Comparison of ENCODE assay signal across 18 cellular contexts in genomic region chr18:77397617-77398016, GRCh38.
A peak's percentile ranks its signal among the peaks of the same experiment; 100 is the strongest.
DNase-seq lines count a peak whose midpoint lies in the region; ATAC-seq, FAIRE-seq and TF ChIP-seq lines count a peak whose summit lies in the region.
"Had no signal": no experiment of that assay in that cellular context is flagged by ENCODE, and none has a peak within 500 bp of the region (broad histone marks: within the 10 kb centered on the region; RNA-seq: fewer than 3 reads in every experiment).

No MANE protein-coding gene starts in this region.

- intact Hi-C loops in body of pancreas (cut with DNase I): no loop called here
- intact Hi-C loops in left colon (cut with DNase I, micrococcal nuclease): no loop called here

- FAIRE-seq in GM12892 (lab: Jason Lieb, UNC): no peak
- FAIRE-seq: GM12878 had no signal

- no peak overlapping the region for H3K4me3 Mint-ChIP-seq in nephron
- H3K4me3 Mint-ChIP-seq: B cell; CD8-positive, alpha-beta T cell had no signal

- H3K36me3 Mint-ChIP-seq in nephron (ENCODE audit: low read depth): no peaks in the 10 kb centered on the region
- H3K36me3 Mint-ChIP-seq: CD8-positive, alpha-beta T cell had no signal

- no peaks in the 10 kb centered on the region for H3K9me3 Mint-ChIP-seq in nephron
- H3K9me3 Mint-ChIP-seq: CD8-positive, alpha-beta T cell had no signal

- DNase-seq in body of pancreas: no peak
- no peak for DNase-seq in left colon
- DNase-seq in GM12892 (ENCODE audit: insufficient read length): no peak
- DNase-seq in NCI-H2029 (lab: John Stamatoyannopoulos, UW): no peak
- no peak for DNase-seq in epidermal melanocyte (ENCODE audit: insufficient read length, low spot score)
- DNase-seq: 8988T; CD8-positive, alpha-beta T cell; DMS 273 treated with DMSO at 0.1 percent for 48 hours; DMS53; DND-41; EL; GM23248 had no signal

- no peaks in the 10 kb centered on the region for H3K27me3 Mint-ChIP-seq in nephron (ENCODE audit: low read depth)

- H3K27me3 ChIP-seq in body of pancreas: no peaks in the 10 kb centered on the region
- H3K27me3 ChIP-seq: BLaER1 treated with 17β-estradiol and CSF1 and Interleukin-3, amounts not matched to agents 10 nM and 100 nM had no signal

- no peaks in the 10 kb centered on the region for H3K36me3 ChIP-seq in body of pancreas (replicated peaks in 1 of 2; ENCODE audit: insufficient read depth in 1 of 2, low read depth in 2 of 2)
- H3K36me3 ChIP-seq: BLaER1 treated with 17β-estradiol and CSF1 and Interleukin-3, amounts not matched to agents 10 nM and 100 nM; HAP-1 had no signal

- 43 to 48% methylated on average over 4 of the region's 4 CpGs for WGBS in body of pancreas, 2 donors

- peaks cover 17% of the 10 kb centered on the region for H3K4me1 Mint-ChIP-seq in nephron
- H3K4me1 Mint-ChIP-seq: B cell had no signal

- ATAC-seq in body of pancreas: peak; percentile 50
- ATAC-seq in left colon: peak; percentile 89
- ATAC-seq in GM18909 (IDR thresholded peaks at IDR 0.05; ENCODE audit: poor library complexity, unreplicated experiment): no peak
- ATAC-seq: CD8-positive, alpha-beta T cell; GM12878 had no signal

- no peak overlapping the region for H3K4me3 ChIP-seq in body of pancreas
- H3K4me3 ChIP-seq: BLaER1 treated with 17β-estradiol and CSF1 and Interleukin-3, amounts not matched to agents 10 nM and 100 nM; GM12878; GM23248; HAP-1 had no signal

- peak overlapping the region in 2 of 4 donors; percentile 9 to 10 for H3K27ac ChIP-seq in body of pancreas
- H3K27ac ChIP-seq: BLaER1 treated with 17β-estradiol and CSF1 and Interleukin-3, amounts not matched to agents 10 nM and 100 nM; GM23248 had no signal

- peak overlapping the region; percentile 57 to 87 (median 65) for H3K27ac Mint-ChIP-seq in nephron
- H3K27ac Mint-ChIP-seq: B cell; CD8-positive, alpha-beta T cell had no signal

- TF ChIP-seq POLR2A in body of pancreas (IDR thresholded peaks at IDR 0.05): no peak
- TF ChIP-seq POLR2A in GM12892 (IDR thresholded peaks at IDR 0.05; ENCODE audit: low read depth, low read length): no peak

- no peak for TF ChIP-seq CTCF in body of pancreas (IDR thresholded peaks at IDR 0.05)
- no peak for TF ChIP-seq CTCF in nephron (IDR thresholded peaks at IDR 0.05; ENCODE audit: unreplicated experiment in 3 of 3)

- peaks cover 12% of the 10 kb centered on the region for H3K4me1 ChIP-seq in body of pancreas
- H3K4me1 ChIP-seq: HAP-1 had no signal

- H3K9me3 ChIP-seq in body of pancreas: no peaks in the 10 kb centered on the region
- H3K9me3 ChIP-seq: BLaER1 treated with 17β-estradiol and CSF1 and Interleukin-3, amounts not matched to agents 10 nM and 100 nM; HAP-1 had no signal
